27 cellular contexts compared by ENCODE assay signal in genomic region chr20:57568088-57568896, GRCh38. TPM values are rescaled to one million over a fixed set of nuclear protein-coding genes. Genes with fewer than 3 reads are reported as not detected.
"Had no signal": no experiment of that assay in that cellular context is flagged by ENCODE, and none has a peak within 500 bp of the region (broad histone marks: within the 10 kb centered on the region; RNA-seq: fewer than 3 reads in every experiment).

No MANE protein-coding gene starts in this region.

- H3K4me1 ChIP-seq: body of pancreas, esophagus squamous epithelium, prostate gland, stomach, testis, upper lobe of left lung had no signal

- H3K27ac ChIP-seq: body of pancreas, esophagus squamous epithelium, prostate gland, stomach, testis, upper lobe of left lung had no signal

- DNase-seq: activated CD4-positive, alpha-beta T cell treated with anti-CD3 and anti-CD28 coated beads, Interleukin-2, amount 10 ng/mL, durations not matched to agents 24 days and 14 days; activated CD4-positive, CD25-positive, alpha-beta regulatory T cell; activated CD8-positive, alpha-beta T cell treated with anti-CD3 and anti-CD28 coated beads for 36 hours; activated naive CD4-positive, alpha-beta T cell; activated naive CD8-positive, alpha-beta T cell treated with anti-CD3 and anti-CD28 coated beads for 36 hours; activated T-cell treated with anti-CD3 and anti-CD28 coated beads, Interleukin-2, amount 50 U/mL, for 1 hour; amygdala; body of pancreas; effector memory CD8-positive, alpha-beta T cell; esophagus squamous epithelium; left cardiac atrium; nephron progenitor cell; occipital lobe; right cardiac atrium; stimulated activated CD4-positive, alpha-beta T cell treated with anti-CD3 and anti-CD28 coated beads, Interleukin-4, amount 100 ng/mL, for 24 hours; stomach; testis; upper lobe of left lung had no signal

- H3K27me3 ChIP-seq: body of pancreas, testis, upper lobe of left lung had no signal

- H3K4me3 ChIP-seq: body of pancreas, esophagus squamous epithelium, lung, prostate gland, smooth muscle cell, stomach, testis, upper lobe of left lung had no signal

- H3K36me3 ChIP-seq: esophagus squamous epithelium, prostate gland, stomach, upper lobe of left lung had no signal

- H3K4me2 ChIP-seq: smooth muscle cell had no signal

- H3K9me3 ChIP-seq: body of pancreas, esophagus squamous epithelium, prostate gland, stomach, testis, upper lobe of left lung had no signal

- FAIRE-seq: TTC549 had no signal

RNA-seq across cellular contexts. Expression of gene PCK1, which starts 7.4 kb away (rescaled TPM):
- total RNA-seq: activated CD4-positive, alpha-beta T cell treated with anti-CD3 and anti-CD28 coated beads, Interleukin-2, amount 10 ng/mL, durations not matched to agents 24 days and 14 days; activated CD8-positive, alpha-beta T cell treated with anti-CD3 and anti-CD28 coated beads for 36 hours; activated naive CD8-positive, alpha-beta T cell treated with anti-CD3 and anti-CD28 coated beads for 36 hours; activated T-helper 17 cell treated with anti-CD3 and anti-CD28 coated beads, Interleukin-2, amount 50 U/mL, for 72 hours; dermis microvascular lymphatic vessel endothelial cell; mesothelial cell of epicardium; myocyte; smooth muscle cell had no signal
- polyA plus RNA-seq: smooth muscle cell had no signal

RNA-seq across cellular contexts. Expression of gene CTCFL, which starts 43.4 kb away (rescaled TPM):
- total RNA-seq: activated CD4-positive, alpha-beta T cell treated with anti-CD3 and anti-CD28 coated beads, Interleukin-2, amount 10 ng/mL, durations not matched to agents 24 days and 14 days; activated CD8-positive, alpha-beta T cell treated with anti-CD3 and anti-CD28 coated beads for 36 hours; activated naive CD8-positive, alpha-beta T cell treated with anti-CD3 and anti-CD28 coated beads for 36 hours; activated T-helper 17 cell treated with anti-CD3 and anti-CD28 coated beads, Interleukin-2, amount 50 U/mL, for 72 hours; body of pancreas; cardiac septum; dermis microvascular lymphatic vessel endothelial cell; left cardiac atrium; lung; myocyte; occipital lobe; right cardiac atrium; smooth muscle cell; stomach had no signal
- polyA plus RNA-seq: right cardiac atrium, smooth muscle cell, stomach had no signal

RNA-seq across cellular contexts. Expression of gene ZBP1, which starts 51.9 kb away (rescaled TPM):
- total RNA-seq: dermis microvascular lymphatic vessel endothelial cell, mesothelial cell of epicardium, occipital lobe, smooth muscle cell, stomach had no signal
- polyA plus RNA-seq: smooth muscle cell had no signal
